ENCODE assay signal across 16 cellular contexts in genomic region chrX:49250578-49250977, GRCh38. TPM values are rescaled to one million over a fixed set of nuclear protein-coding genes. Genes with fewer than 3 reads are reported as not detected.
DNase-seq lines count a peak whose midpoint lies in the region; ATAC-seq and TF ChIP-seq lines count a peak whose summit lies in the region.
"Had no signal": no experiment of that assay in that cellular context is flagged by ENCODE, and none has a peak within 500 bp of the region (broad histone marks: within the 10 kb centered on the region; RNA-seq: fewer than 3 reads in every experiment).

No MANE protein-coding gene starts in this region.

- no peak for TF ChIP-seq EP300 in gastroesophageal sphincter (IDR thresholded peaks at IDR 0.05)

- TF ChIP-seq CTCF in CD4-positive, alpha-beta T cell (IDR thresholded peaks at IDR 0.05) = no peak
- no peak for TF ChIP-seq CTCF in gastroesophageal sphincter (IDR thresholded peaks at IDR 0.05)

- no peak overlapping the region for H3K27ac ChIP-seq in CD4-positive, alpha-beta T cell (ENCODE audit: low read depth, low read length)
- H3K27ac ChIP-seq in gastroesophageal sphincter = no peak overlapping the region
- H3K27ac ChIP-seq: C4-2B, GM23248 had no signal

- H3K27me3 Mint-ChIP-seq in activated CD4-positive, alpha-beta T cell treated with anti-CD3 and anti-CD28 coated beads for 36 hours = no peaks in the 10 kb centered on the region
- no peaks in the 10 kb centered on the region for H3K27me3 Mint-ChIP-seq in CD4-positive, alpha-beta T cell
- no peaks in the 10 kb centered on the region for H3K27me3 Mint-ChIP-seq in activated T-helper 1 cell treated with anti-CD3 and anti-CD28 coated beads, Interleukin-12 subunit alpha, Interleukin-12 subunit beta, Interleukin-2, Interleukin-4 antibody, amounts not matched to agents 30 ng/mL and 10 ng/mL and 1 ng/mL, durations not matched to agents 14 hours and 24 hours and 36 hours (ENCODE audit: insufficient read depth)

- intact Hi-C loops in activated CD4-positive, alpha-beta T cell treated with anti-CD3 and anti-CD28 coated beads for 36 hours (cut with DNase I, micrococcal nuclease) = no loop called here
- intact Hi-C loops in CD4-positive, alpha-beta T cell (cut with DNase I, micrococcal nuclease) = no loop called here
- intact Hi-C loops in activated T-helper 1 cell treated with anti-CD3 and anti-CD28 coated beads, Interleukin-12 subunit alpha, Interleukin-12 subunit beta, Interleukin-2, Interleukin-4 antibody, amounts not matched to agents 30 ng/mL and 10 ng/mL and 1 ng/mL, durations not matched to agents 14 hours and 24 hours and 36 hours (cut with micrococcal nuclease) = no loop called here

- POLR2A ChIA-PET in activated CD4-positive, alpha-beta T cell treated with anti-CD3 and anti-CD28 coated beads for 36 hours (lab: Charles Lee) = no interaction called here
- POLR2A ChIA-PET in CD4-positive, alpha-beta T cell (lab: Charles Lee) = no interaction called here

- peaks cover 2% of the 10 kb centered on the region for H3K4me1 Mint-ChIP-seq in activated CD4-positive, alpha-beta T cell treated with anti-CD3 and anti-CD28 coated beads for 36 hours
- peaks cover 4% of the 10 kb centered on the region for H3K4me1 Mint-ChIP-seq in CD4-positive, alpha-beta T cell (ENCODE audit: low read depth)
- H3K4me1 Mint-ChIP-seq in activated T-helper 1 cell treated with anti-CD3 and anti-CD28 coated beads, Interleukin-12 subunit alpha, Interleukin-12 subunit beta, Interleukin-2, Interleukin-4 antibody, amounts not matched to agents 30 ng/mL and 10 ng/mL and 1 ng/mL, durations not matched to agents 14 hours and 24 hours and 36 hours (ENCODE audit: low read depth) = no peaks in the 10 kb centered on the region

- H3K4me3 ChIP-seq in gastroesophageal sphincter = no peak overlapping the region
- H3K4me3 ChIP-seq: GM23248 had no signal

- no peaks in the 10 kb centered on the region for H3K4me1 ChIP-seq in gastroesophageal sphincter

- peak overlapping the region; percentile 65 for H3K27ac Mint-ChIP-seq in activated CD4-positive, alpha-beta T cell treated with anti-CD3 and anti-CD28 coated beads for 36 hours
- peak overlapping the region; percentile 76 for H3K27ac Mint-ChIP-seq in CD4-positive, alpha-beta T cell
- H3K27ac Mint-ChIP-seq in activated T-helper 1 cell treated with anti-CD3 and anti-CD28 coated beads, Interleukin-12 subunit alpha, Interleukin-12 subunit beta, Interleukin-2, Interleukin-4 antibody, amounts not matched to agents 30 ng/mL and 10 ng/mL and 1 ng/mL, durations not matched to agents 14 hours and 24 hours and 36 hours = peak overlapping the region; percentile 42

- TF ChIP-seq POLR2A in gastroesophageal sphincter (IDR thresholded peaks at IDR 0.05) = no peak

- peaks cover 12% of the 10 kb centered on the region for H3K36me3 Mint-ChIP-seq in activated CD4-positive, alpha-beta T cell treated with anti-CD3 and anti-CD28 coated beads for 36 hours (ENCODE audit: low read depth)
- H3K36me3 Mint-ChIP-seq in CD4-positive, alpha-beta T cell (ENCODE audit: low read depth) = peaks cover 39% of the 10 kb centered on the region
- peaks cover 12% of the 10 kb centered on the region for H3K36me3 Mint-ChIP-seq in activated T-helper 1 cell treated with anti-CD3 and anti-CD28 coated beads, Interleukin-12 subunit alpha, Interleukin-12 subunit beta, Interleukin-2, Interleukin-4 antibody, amounts not matched to agents 30 ng/mL and 10 ng/mL and 1 ng/mL, durations not matched to agents 14 hours and 24 hours and 36 hours (ENCODE audit: low read depth)

- 85% methylated on average over 5 of the region's 9 CpGs; no CpG with 5 or more reads in 1 of the 2 donors for WGBS in gastroesophageal sphincter (ENCODE audit: low coverage in 1 of 2), 2 donors

- CTCF ChIA-PET in activated CD4-positive, alpha-beta T cell treated with anti-CD3 and anti-CD28 coated beads for 36 hours (lab: Charles Lee) = no interaction called here
- CTCF ChIA-PET in CD4-positive, alpha-beta T cell (lab: Charles Lee) = no interaction called here

- no peaks in the 10 kb centered on the region for H3K9me3 ChIP-seq in CD4-positive, alpha-beta T cell (ENCODE audit: control insufficient read depth, low read length)
- H3K9me3 ChIP-seq in gastroesophageal sphincter = no peaks in the 10 kb centered on the region

- no peaks in the 10 kb centered on the region for H3K9me3 Mint-ChIP-seq in activated CD4-positive, alpha-beta T cell treated with anti-CD3 and anti-CD28 coated beads for 36 hours (ENCODE audit: low read depth)
- no peaks in the 10 kb centered on the region for H3K9me3 Mint-ChIP-seq in CD4-positive, alpha-beta T cell
- H3K9me3 Mint-ChIP-seq in activated T-helper 1 cell treated with anti-CD3 and anti-CD28 coated beads, Interleukin-12 subunit alpha, Interleukin-12 subunit beta, Interleukin-2, Interleukin-4 antibody, amounts not matched to agents 30 ng/mL and 10 ng/mL and 1 ng/mL, durations not matched to agents 14 hours and 24 hours and 36 hours = no peaks in the 10 kb centered on the region

- no peaks in the 10 kb centered on the region for H3K27me3 ChIP-seq in CD4-positive, alpha-beta T cell (ENCODE audit: control insufficient read depth, insufficient read depth, low read length)
- H3K27me3 ChIP-seq in gastroesophageal sphincter = no peaks in the 10 kb centered on the region

- peaks cover 0 to 45% of the 10 kb centered on the region in 2 donors for H3K36me3 ChIP-seq in gastroesophageal sphincter

- no peak overlapping the region for H3K4me3 Mint-ChIP-seq in activated CD4-positive, alpha-beta T cell treated with anti-CD3 and anti-CD28 coated beads for 36 hours
- H3K4me3 Mint-ChIP-seq in CD4-positive, alpha-beta T cell = no peak overlapping the region
- no peak overlapping the region for H3K4me3 Mint-ChIP-seq in activated T-helper 1 cell treated with anti-CD3 and anti-CD28 coated beads, Interleukin-12 subunit alpha, Interleukin-12 subunit beta, Interleukin-2, Interleukin-4 antibody, amounts not matched to agents 30 ng/mL and 10 ng/mL and 1 ng/mL, durations not matched to agents 14 hours and 24 hours and 36 hours

- no peak for ATAC-seq in activated CD4-positive, alpha-beta T cell treated with anti-CD3 and anti-CD28 coated beads for 36 hours
- no peak for ATAC-seq in CD4-positive, alpha-beta T cell (ENCODE audit: poor library complexity)
- ATAC-seq in gastroesophageal sphincter = peak; percentile 3

- DNase-seq in activated CD4-positive, alpha-beta T cell treated with anti-CD3 and anti-CD28 coated beads for 36 hours = no peak
- no peak for DNase-seq in activated CD4-positive, alpha-beta T cell treated with anti-CD3 and anti-CD28 coated beads, Interleukin-2, amount 50 U/mL, for 1 hour
- no peak for DNase-seq in CD4-positive, alpha-beta T cell
- DNase-seq in activated T-helper 1 cell treated with anti-CD3 and anti-CD28 coated beads, Interleukin-12 subunit alpha, Interleukin-12 subunit beta, Interleukin-2, Interleukin-4 antibody, amounts not matched to agents 30 ng/mL and 10 ng/mL and 1 ng/mL, durations not matched to agents 14 hours and 24 hours and 36 hours (ENCODE audit: low spot score) = no peak
- DNase-seq in OCI-M2 (lab: John Stamatoyannopoulos, UW; ENCODE audit: unreplicated experiment) (no peak), NCI-H146 treated with DMSO at 0.1 percent for 48 hours (lab: John Stamatoyannopoulos, UW; ENCODE audit: unreplicated experiment) (no peak), DMS 273 treated with DMSO at 0.1 percent for 48 hours (lab: John Stamatoyannopoulos, UW) (no peak)
- DNase-seq: GM23248, NCI-H1417, NCI-H2029, NCI-H2171 treated with DMSO at 0.1 percent for 48 hours, NCI-H524 had no signal

RNA-seq across cellular contexts. Expression of gene FOXP3, which starts 13.9 kb away (rescaled TPM):
- 10 to 100 TPM; 17.9 to 20.0 TPM for total RNA-seq in activated CD4-positive, alpha-beta T cell treated with anti-CD3 and anti-CD28 coated beads for 36 hours
- 1 to 10 TPM; 3.7 TPM for total RNA-seq in CD4-positive, alpha-beta T cell
- total RNA-seq in activated T-helper 1 cell treated with anti-CD3 and anti-CD28 coated beads, Interleukin-12 subunit alpha, Interleukin-12 subunit beta, Interleukin-2, Interleukin-4 antibody, amounts not matched to agents 30 ng/mL and 10 ng/mL and 1 ng/mL, durations not matched to agents 14 hours and 24 hours and 36 hours = 14.3 and 14.4 TPM in 2 replicates
- total RNA-seq in gastroesophageal sphincter = under 1 TPM in 1 of 4 donors, not detected in 3; 0.22 TPM
- total RNA-seq: A172, GM23248, HT1080 had no signal

RNA-seq across cellular contexts. Expression of gene CCDC22, which starts 15.3 kb away (rescaled TPM):
- total RNA-seq in activated CD4-positive, alpha-beta T cell treated with anti-CD3 and anti-CD28 coated beads for 36 hours = 10 to 100 TPM; 19.8 to 23.8 TPM
- total RNA-seq in CD4-positive, alpha-beta T cell = 10 to 100 TPM; 12.7 to 15.8 TPM
- 26.0 and 28.5 TPM in 2 replicates for total RNA-seq in activated T-helper 1 cell treated with anti-CD3 and anti-CD28 coated beads, Interleukin-12 subunit alpha, Interleukin-12 subunit beta, Interleukin-2, Interleukin-4 antibody, amounts not matched to agents 30 ng/mL and 10 ng/mL and 1 ng/mL, durations not matched to agents 14 hours and 24 hours and 36 hours
- 10 to 100 TPM; 10.7 to 17.9 (median 14.1) TPM for total RNA-seq in gastroesophageal sphincter

RNA-seq across cellular contexts. Expression of gene CACNA1F, which starts 17.4 kb away (rescaled TPM):
- under 1 TPM; 0.65 to 0.87 TPM for total RNA-seq in activated CD4-positive, alpha-beta T cell treated with anti-CD3 and anti-CD28 coated beads for 36 hours
- 1 to 10 TPM; 1.1 to 1.2 TPM for total RNA-seq in CD4-positive, alpha-beta T cell
- total RNA-seq in activated T-helper 1 cell treated with anti-CD3 and anti-CD28 coated beads, Interleukin-12 subunit alpha, Interleukin-12 subunit beta, Interleukin-2, Interleukin-4 antibody, amounts not matched to agents 30 ng/mL and 10 ng/mL and 1 ng/mL, durations not matched to agents 14 hours and 24 hours and 36 hours = 0.05 and 0.13 TPM in 2 replicates
- 1 to 10 TPM in 1 of 4 donors, not detected in 3; 1.7 TPM for total RNA-seq in gastroesophageal sphincter
- total RNA-seq: A172, GM23248, HT1080 had no signal

RNA-seq across cellular contexts. Expression of gene PPP1R3F, which starts 19.0 kb away (rescaled TPM):
- 1 to 10 TPM; 4.4 to 4.7 TPM for total RNA-seq in activated CD4-positive, alpha-beta T cell treated with anti-CD3 and anti-CD28 coated beads for 36 hours
- 1 to 10 TPM; 8.5 to 9.1 TPM for total RNA-seq in CD4-positive, alpha-beta T cell
- total RNA-seq in activated T-helper 1 cell treated with anti-CD3 and anti-CD28 coated beads, Interleukin-12 subunit alpha, Interleukin-12 subunit beta, Interleukin-2, Interleukin-4 antibody, amounts not matched to agents 30 ng/mL and 10 ng/mL and 1 ng/mL, durations not matched to agents 14 hours and 24 hours and 36 hours = 6.5 and 6.9 TPM in 2 replicates
- 10 to 100 TPM; 12.0 to 27.5 (median 17.0) TPM for total RNA-seq in gastroesophageal sphincter

RNA-seq across cellular contexts. Expression of gene SYP, which starts 50.6 kb away (rescaled TPM):
- 1 to 10 TPM; 7.2 to 8.5 TPM for total RNA-seq in activated CD4-positive, alpha-beta T cell treated with anti-CD3 and anti-CD28 coated beads for 36 hours
- total RNA-seq in CD4-positive, alpha-beta T cell = under 1 TPM; 0.17 to 0.69 TPM
- total RNA-seq in activated T-helper 1 cell treated with anti-CD3 and anti-CD28 coated beads, Interleukin-12 subunit alpha, Interleukin-12 subunit beta, Interleukin-2, Interleukin-4 antibody, amounts not matched to agents 30 ng/mL and 10 ng/mL and 1 ng/mL, durations not matched to agents 14 hours and 24 hours and 36 hours = 2.9 and 3.3 TPM in 2 replicates
- total RNA-seq in gastroesophageal sphincter = 10 to 100 TPM in 1 of 4 donors, 1 to 10 TPM in 3; 2.9 to 10.5 (median 5.4) TPM
